24 cellular contexts compared by ENCODE assay signal in the genomic region with DNA sequence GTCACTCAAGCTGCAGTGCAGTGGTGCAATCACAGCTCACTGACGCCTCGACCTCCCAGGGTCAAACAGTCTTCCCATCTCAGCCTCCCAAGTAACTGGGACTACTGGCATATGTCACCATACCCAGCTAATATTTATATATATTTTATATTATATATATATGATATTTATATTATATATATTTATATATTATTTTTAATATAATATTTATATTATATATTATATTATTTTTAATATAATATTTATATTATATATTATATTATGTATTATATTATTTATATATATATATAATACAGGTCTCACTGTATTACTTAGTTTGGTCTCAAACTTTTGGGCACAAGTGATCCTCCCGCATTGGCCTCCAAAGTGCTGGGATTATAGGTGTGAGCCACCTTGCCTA. TPM values are rescaled to one million over a fixed set of nuclear protein-coding genes. Genes with fewer than 3 reads are reported as not detected.
DNase-seq lines count a peak whose midpoint lies in the region; ATAC-seq, FAIRE-seq and TF ChIP-seq lines count a peak whose summit lies in the region.
"Had no signal": no experiment of that assay in that cellular context is flagged by ENCODE, and none has a peak within 500 bp of the region (broad histone marks: within the 10 kb centered on the region; RNA-seq: fewer than 3 reads in every experiment).

No MANE protein-coding gene starts in this region.

- no peak overlapping the region for H3K9ac ChIP-seq in iPS-20b (ENCODE audit: low read depth, low read length)
- H3K9ac ChIP-seq in subcutaneous abdominal adipose tissue (ENCODE audit: low read length in 5 of 5): no peak overlapping the region

- H3K36me3 ChIP-seq in iPS-20b (ENCODE audit: insufficient read depth, low read depth, low read length): peaks cover 99% of the 10 kb centered on the region
- peaks cover 61 to 88% (median 78%) of the 10 kb centered on the region in 5 donors for H3K36me3 ChIP-seq in subcutaneous abdominal adipose tissue (ENCODE audit: control insufficient read depth in 5 of 5, insufficient read depth in 5 of 5, low read length in 5 of 5)
- peaks cover 95% of the 10 kb centered on the region for H3K36me3 ChIP-seq in SJCRH30

- H3K27me3 Mint-ChIP-seq in WTC11 (ENCODE audit: low read depth): peaks cover 3% of the 10 kb centered on the region
- H3K27me3 Mint-ChIP-seq: B cell had no signal

- POLR2A ChIA-PET in WTC11 (lab: Charles Lee): interaction anchor here (0.6 kb wide), 1 partner anchor 121 kb away, joined by 3 read pairs; no protein-coding TSS in a partner anchor

- no peak for TF ChIP-seq CTCF in WTC11 (IDR thresholded peaks at IDR 0.05)

- 0 out of 2 replicates have a peak overlapping the region, but pooled peaks have one; percentile 40 for H3K4me3 ChIP-seq in iPS-20b (ENCODE audit: low read length)
- peak overlapping the region; percentile 49 to 73 (median 58) for H3K4me3 ChIP-seq in subcutaneous abdominal adipose tissue (ENCODE audit: low read depth in 1 of 5, low read length in 5 of 5)
- no peak overlapping the region for H3K4me3 ChIP-seq in SJCRH30

- CTCF ChIA-PET in WTC11 (lab: Charles Lee): no interaction called here

- no peak overlapping the region for H3K4me3 Mint-ChIP-seq in WTC11
- H3K4me3 Mint-ChIP-seq: B cell had no signal

- peaks cover 88% of the 10 kb centered on the region for H3K9me3 Mint-ChIP-seq in WTC11

- H3K27ac ChIP-seq in iPS-20b (ENCODE audit: low read length) (no peak overlapping the region), subcutaneous abdominal adipose tissue (ENCODE audit: low read depth, low read length) (no peak overlapping the region), SJCRH30 (no peak overlapping the region)
- H3K27ac ChIP-seq: HL-60 had no signal

- no peak overlapping the region for H3K27ac Mint-ChIP-seq in WTC11
- H3K27ac Mint-ChIP-seq: B cell had no signal

- H3K9me3 ChIP-seq in iPS-20b (ENCODE audit: insufficient read depth, low read depth, low read length) (peaks cover 98% of the 10 kb centered on the region), subcutaneous abdominal adipose tissue (ENCODE audit: control insufficient read depth in 5 of 5, low read length in 5 of 5) (peaks cover 86 to 98% (median 96%) of the 10 kb centered on the region in 5 donors), SJCRH30 (replicated peaks) (peaks cover 25% of the 10 kb centered on the region)

- H3K36me3 Mint-ChIP-seq in WTC11: peaks cover 97% of the 10 kb centered on the region

- DNase-seq in WTC11 (ENCODE audit: low spot score) (no peak), SJCRH30 (no peak)
- DNase-seq: DMS153, DND-41, Kasumi-1, NCI-H1092 treated with DMSO at 0.1 percent for 48 hours, NCI-H1436, NCI-H187, NCI-H2081 treated with DMSO at 0.1 percent for 48 hours, NCI-H2171, NCI-H226, NCI-H510A, NCI-H69, SIG-M5 had no signal

- ATAC-seq in WTC11: no peak
- no peak for ATAC-seq in GM19351 (IDR thresholded peaks at IDR 0.05; ENCODE audit: unreplicated experiment)
- no peak for ATAC-seq in HG03045 (IDR thresholded peaks at IDR 0.05; ENCODE audit: unreplicated experiment)
- ATAC-seq: Panc1, SK-N-SH treated with all-trans-retinoic acid at 6 μM for 48 hours had no signal

- no peaks in the 10 kb centered on the region for H3K4me1 ChIP-seq in iPS-20b (ENCODE audit: insufficient read depth, low read length)
- H3K4me1 ChIP-seq in subcutaneous abdominal adipose tissue (ENCODE audit: control insufficient read depth in 5 of 5, insufficient read depth in 5 of 5, low read length in 5 of 5): no peaks in the 10 kb centered on the region
- no peaks in the 10 kb centered on the region for H3K4me1 ChIP-seq in SJCRH30

- H3K4me1 Mint-ChIP-seq in WTC11: no peaks in the 10 kb centered on the region
- H3K4me1 Mint-ChIP-seq: B cell had no signal

- no peaks in the 10 kb centered on the region for H3K27me3 ChIP-seq in iPS-20b (ENCODE audit: insufficient read depth, low read length)
- H3K27me3 ChIP-seq in subcutaneous abdominal adipose tissue (ENCODE audit: control insufficient read depth in 5 of 5, insufficient read depth in 4 of 5, low read length in 5 of 5): no peaks in the 10 kb centered on the region
- no peaks in the 10 kb centered on the region for H3K27me3 ChIP-seq in SJCRH30

- FAIRE-seq in G401.6 (lab: Jason Lieb, UNC): peak; percentile 93
- FAIRE-seq: H54 had no signal

TF ChIP-seq in WTC11, 78 proteins besides CTCF, POLR2A, EP300 and RAD21:
- TF ChIP-seq USF1 (CRISPR knock-in tag; IDR thresholded peaks at IDR 0.05) (no peak), HMGA2 (CRISPR knock-in tag; IDR thresholded peaks at IDR 0.05) (peak; percentile 96)
TF ChIP-seq in WTC11: peak in this region for 1.

RNA-seq across cellular contexts. Expression of gene ZNF84, which starts 9.4 kb away (rescaled TPM):
- total RNA-seq in WTC11 (2021): 26.3 to 28.8 TPM (median 28.3 TPM) in 3 replicates
- total RNA-seq in SJCRH30 (2014; rRNA removed; shearing (Covaris generic)): 25.3 and 32.6 TPM in 2 replicates

RNA-seq across cellular contexts. Expression of gene ZNF140, which starts 34.0 kb away (rescaled TPM):
- 10.3 to 13.8 TPM (median 12.8 TPM) in 3 replicates for total RNA-seq in WTC11 (2021)
- 9.4 and 11.9 TPM in 2 replicates for total RNA-seq in SJCRH30 (2014; rRNA removed; shearing (Covaris generic))
